ENCODE assay signal across 1 cellular context in genomic region chr22:39174498-39175120, GRCh38.
TF ChIP-seq lines count a peak whose summit lies in the region.

No MANE protein-coding gene starts in this region.

TF ChIP-seq in HepG2, 621 proteins besides CTCF, POLR2A, EP300 and RAD21 (continued from another document and continues in another):
- TF ChIP-seq, protein P1, sequence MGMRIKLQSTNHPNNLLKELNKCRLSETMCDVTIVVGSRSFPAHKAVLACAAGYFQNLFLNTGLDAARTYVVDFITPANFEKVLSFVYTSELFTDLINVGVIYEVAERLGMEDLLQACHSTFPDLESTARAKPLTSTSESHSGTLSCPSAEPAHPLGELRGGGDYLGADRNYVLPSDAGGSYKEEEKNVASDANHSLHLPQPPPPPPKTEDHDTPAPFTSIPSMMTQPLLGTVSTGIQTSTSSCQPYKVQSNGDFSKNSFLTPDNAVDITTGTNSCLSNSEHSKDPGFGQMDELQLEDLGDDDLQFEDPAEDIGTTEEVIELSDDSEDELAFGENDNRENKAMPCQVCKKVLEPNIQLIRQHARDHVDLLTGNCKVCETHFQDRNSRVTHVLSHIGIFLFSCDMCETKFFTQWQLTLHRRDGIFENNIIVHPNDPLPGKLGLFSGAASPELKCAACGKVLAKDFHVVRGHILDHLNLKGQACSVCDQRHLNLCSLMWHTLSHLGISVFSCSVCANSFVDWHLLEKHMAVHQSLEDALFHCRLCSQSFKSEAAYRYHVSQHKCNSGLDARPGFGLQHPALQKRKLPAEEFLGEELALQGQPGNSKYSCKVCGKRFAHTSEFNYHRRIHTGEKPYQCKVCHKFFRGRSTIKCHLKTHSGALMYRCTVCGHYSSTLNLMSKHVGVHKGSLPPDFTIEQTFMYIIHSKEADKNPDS (CRISPR knock-in tag; IDR thresholded peaks at IDR 0.05), result no peak
- TF ChIP-seq ZNF207 (IDR thresholded peaks at IDR 0.05; ENCODE audit: borderline replicate concordance) (no peak), MTF2 (CRISPR knock-in tag; IDR thresholded peaks at IDR 0.05; ENCODE audit: borderline replicate concordance) (no peak), GZF1 (CRISPR knock-in tag; IDR thresholded peaks at IDR 0.05) (no peak), KMT2A (CRISPR knock-in tag; IDR thresholded peaks at IDR 0.05) (no peak), GATA4 (IDR thresholded peaks at IDR 0.05; ENCODE audit: borderline replicate concordance, low read depth) (no peak; the same call in 1 of the 2 replicates), MIER3 (CRISPR knock-in tag; IDR thresholded peaks at IDR 0.05; ENCODE audit: borderline replicate concordance) (peak; percentile 81; the same call in 1 of the 2 replicates), ZNF17 (CRISPR knock-in tag; IDR thresholded peaks at IDR 0.05) (no peak), PITX1 (CRISPR knock-in tag; IDR thresholded peaks at IDR 0.05) (peak; percentile 69; the same call in 1 of the 2 replicates), HDAC6 (IDR thresholded peaks at IDR 0.05; ENCODE audit: low read depth, low read length) (no peak), GABPB1 (CRISPR knock-in tag; IDR thresholded peaks at IDR 0.05) (peak; percentile 70; the same call in 1 of the 2 replicates), TMF1 (CRISPR knock-in tag; IDR thresholded peaks at IDR 0.05; ENCODE audit: low read depth) (no peak), ZSCAN21 (CRISPR knock-in tag; IDR thresholded peaks at IDR 0.05; ENCODE audit: borderline replicate concordance) (no peak), ZNF570 (CRISPR knock-in tag; IDR thresholded peaks at IDR 0.05; ENCODE audit: borderline replicate concordance) (no peak), KLF11 (CRISPR knock-in tag; IDR thresholded peaks at IDR 0.05) (peak; percentile 66; the same call in 1 of the 2 replicates), PAF1 (CRISPR knock-in tag; IDR thresholded peaks at IDR 0.05) (no peak), SP5 (CRISPR knock-in tag; IDR thresholded peaks at IDR 0.05; ENCODE audit: borderline replicate concordance, low read depth) (0 out of 2 replicates have a peak, but pooled peaks have one; percentile 37), HNRNPK (IDR thresholded peaks at IDR 0.05; ENCODE audit: low read depth, low read length, poor library complexity, severe bottlenecking) (no peak), KLF15 (CRISPR knock-in tag; IDR thresholded peaks at IDR 0.05; ENCODE audit: borderline replicate concordance) (no peak), SCMH1 (CRISPR knock-in tag; IDR thresholded peaks at IDR 0.05; ENCODE audit: borderline replicate concordance) (no peak), ZNF350 (CRISPR knock-in tag; IDR thresholded peaks at IDR 0.05; ENCODE audit: borderline replicate concordance, low read depth) (no peak; the same call in 1 of the 2 replicates), ZNF567 (CRISPR knock-in tag; IDR thresholded peaks at IDR 0.05; ENCODE audit: borderline replicate concordance) (no peak), BORCS8-MEF2B (CRISPR knock-in tag; IDR thresholded peaks at IDR 0.05) (no peak), ZNF781 (CRISPR knock-in tag; IDR thresholded peaks at IDR 0.05; ENCODE audit: borderline replicate concordance, not compliant biosample characterization) (no peak), SPEN (CRISPR knock-in tag; IDR thresholded peaks at IDR 0.05; ENCODE audit: low read depth) (0 out of 2 replicates have a peak, but pooled peaks have one; percentile 74), ZFP41 (CRISPR knock-in tag; IDR thresholded peaks at IDR 0.05; ENCODE audit: borderline replicate concordance) (no peak), SRSF4 (IDR thresholded peaks at IDR 0.05; ENCODE audit: low read depth, low read length, poor library complexity, severe bottlenecking) (no peak), ZNF580 (CRISPR knock-in tag; IDR thresholded peaks at IDR 0.05; ENCODE audit: borderline replicate concordance, low read depth) (no peak), HNF1A (IDR thresholded peaks at IDR 0.05; ENCODE audit: low read depth) (peak; percentile 55), HNF1A (CRISPR knock-in tag; IDR thresholded peaks at IDR 0.05; ENCODE audit: borderline replicate concordance) (peak; percentile 81; the same call in 1 of the 2 replicates), MAFG (CRISPR knock-in tag; IDR thresholded peaks at IDR 0.05) (no peak), EZH2 (conservative IDR thresholded peaks at IDR 0.05; ENCODE audit: low read depth, low read length) (no peak), ZSCAN31 (CRISPR knock-in tag; IDR thresholded peaks at IDR 0.05; ENCODE audit: low read depth) (no peak)
- TF ChIP-seq, protein P2, sequence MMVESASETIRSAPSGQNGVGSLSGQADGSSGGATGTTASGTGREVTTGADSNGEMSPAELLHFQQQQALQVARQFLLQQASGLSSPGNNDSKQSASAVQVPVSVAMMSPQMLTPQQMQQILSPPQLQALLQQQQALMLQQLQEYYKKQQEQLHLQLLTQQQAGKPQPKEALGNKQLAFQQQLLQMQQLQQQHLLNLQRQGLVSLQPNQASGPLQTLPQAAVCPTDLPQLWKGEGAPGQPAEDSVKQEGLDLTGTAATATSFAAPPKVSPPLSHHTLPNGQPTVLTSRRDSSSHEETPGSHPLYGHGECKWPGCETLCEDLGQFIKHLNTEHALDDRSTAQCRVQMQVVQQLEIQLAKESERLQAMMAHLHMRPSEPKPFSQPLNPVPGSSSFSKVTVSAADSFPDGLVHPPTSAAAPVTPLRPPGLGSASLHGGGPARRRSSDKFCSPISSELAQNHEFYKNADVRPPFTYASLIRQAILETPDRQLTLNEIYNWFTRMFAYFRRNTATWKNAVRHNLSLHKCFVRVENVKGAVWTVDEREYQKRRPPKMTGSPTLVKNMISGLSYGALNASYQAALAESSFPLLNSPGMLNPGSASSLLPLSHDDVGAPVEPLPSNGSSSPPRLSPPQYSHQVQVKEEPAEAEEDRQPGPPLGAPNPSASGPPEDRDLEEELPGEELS (CRISPR knock-in tag; IDR thresholded peaks at IDR 0.05), result peak; percentile 99
- TF ChIP-seq, protein P3, sequence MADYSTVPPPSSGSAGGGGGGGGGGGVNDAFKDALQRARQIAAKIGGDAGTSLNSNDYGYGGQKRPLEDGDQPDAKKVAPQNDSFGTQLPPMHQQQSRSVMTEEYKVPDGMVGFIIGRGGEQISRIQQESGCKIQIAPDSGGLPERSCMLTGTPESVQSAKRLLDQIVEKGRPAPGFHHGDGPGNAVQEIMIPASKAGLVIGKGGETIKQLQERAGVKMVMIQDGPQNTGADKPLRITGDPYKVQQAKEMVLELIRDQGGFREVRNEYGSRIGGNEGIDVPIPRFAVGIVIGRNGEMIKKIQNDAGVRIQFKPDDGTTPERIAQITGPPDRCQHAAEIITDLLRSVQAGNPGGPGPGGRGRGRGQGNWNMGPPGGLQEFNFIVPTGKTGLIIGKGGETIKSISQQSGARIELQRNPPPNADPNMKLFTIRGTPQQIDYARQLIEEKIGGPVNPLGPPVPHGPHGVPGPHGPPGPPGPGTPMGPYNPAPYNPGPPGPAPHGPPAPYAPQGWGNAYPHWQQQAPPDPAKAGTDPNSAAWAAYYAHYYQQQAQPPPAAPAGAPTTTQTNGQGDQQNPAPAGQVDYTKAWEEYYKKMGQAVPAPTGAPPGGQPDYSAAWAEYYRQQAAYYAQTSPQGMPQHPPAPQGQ (CRISPR knock-in tag; IDR thresholded peaks at IDR 0.05; ENCODE audit: borderline replicate concordance), result no peak
- TF ChIP-seq, protein P4, sequence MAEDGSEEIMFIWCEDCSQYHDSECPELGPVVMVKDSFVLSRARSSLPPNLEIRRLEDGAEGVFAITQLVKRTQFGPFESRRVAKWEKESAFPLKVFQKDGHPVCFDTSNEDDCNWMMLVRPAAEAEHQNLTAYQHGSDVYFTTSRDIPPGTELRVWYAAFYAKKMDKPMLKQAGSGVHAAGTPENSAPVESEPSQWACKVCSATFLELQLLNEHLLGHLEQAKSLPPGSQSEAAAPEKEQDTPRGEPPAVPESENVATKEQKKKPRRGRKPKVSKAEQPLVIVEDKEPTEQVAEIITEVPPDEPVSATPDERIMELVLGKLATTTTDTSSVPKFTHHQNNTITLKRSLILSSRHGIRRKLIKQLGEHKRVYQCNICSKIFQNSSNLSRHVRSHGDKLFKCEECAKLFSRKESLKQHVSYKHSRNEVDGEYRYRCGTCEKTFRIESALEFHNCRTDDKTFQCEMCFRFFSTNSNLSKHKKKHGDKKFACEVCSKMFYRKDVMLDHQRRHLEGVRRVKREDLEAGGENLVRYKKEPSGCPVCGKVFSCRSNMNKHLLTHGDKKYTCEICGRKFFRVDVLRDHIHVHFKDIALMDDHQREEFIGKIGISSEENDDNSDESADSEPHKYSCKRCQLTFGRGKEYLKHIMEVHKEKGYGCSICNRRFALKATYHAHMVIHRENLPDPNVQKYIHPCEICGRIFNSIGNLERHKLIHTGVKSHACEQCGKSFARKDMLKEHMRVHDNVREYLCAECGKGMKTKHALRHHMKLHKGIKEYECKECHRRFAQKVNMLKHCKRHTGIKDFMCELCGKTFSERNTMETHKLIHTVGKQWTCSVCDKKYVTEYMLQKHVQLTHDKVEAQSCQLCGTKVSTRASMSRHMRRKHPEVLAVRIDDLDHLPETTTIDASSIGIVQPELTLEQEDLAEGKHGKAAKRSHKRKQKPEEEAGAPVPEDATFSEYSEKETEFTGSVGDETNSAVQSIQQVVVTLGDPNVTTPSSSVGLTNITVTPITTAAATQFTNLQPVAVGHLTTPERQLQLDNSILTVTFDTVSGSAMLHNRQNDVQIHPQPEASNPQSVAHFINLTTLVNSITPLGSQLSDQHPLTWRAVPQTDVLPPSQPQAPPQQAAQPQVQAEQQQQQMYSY (CRISPR knock-in tag; IDR thresholded peaks at IDR 0.05), result no peak
- TF ChIP-seq, protein P5, sequence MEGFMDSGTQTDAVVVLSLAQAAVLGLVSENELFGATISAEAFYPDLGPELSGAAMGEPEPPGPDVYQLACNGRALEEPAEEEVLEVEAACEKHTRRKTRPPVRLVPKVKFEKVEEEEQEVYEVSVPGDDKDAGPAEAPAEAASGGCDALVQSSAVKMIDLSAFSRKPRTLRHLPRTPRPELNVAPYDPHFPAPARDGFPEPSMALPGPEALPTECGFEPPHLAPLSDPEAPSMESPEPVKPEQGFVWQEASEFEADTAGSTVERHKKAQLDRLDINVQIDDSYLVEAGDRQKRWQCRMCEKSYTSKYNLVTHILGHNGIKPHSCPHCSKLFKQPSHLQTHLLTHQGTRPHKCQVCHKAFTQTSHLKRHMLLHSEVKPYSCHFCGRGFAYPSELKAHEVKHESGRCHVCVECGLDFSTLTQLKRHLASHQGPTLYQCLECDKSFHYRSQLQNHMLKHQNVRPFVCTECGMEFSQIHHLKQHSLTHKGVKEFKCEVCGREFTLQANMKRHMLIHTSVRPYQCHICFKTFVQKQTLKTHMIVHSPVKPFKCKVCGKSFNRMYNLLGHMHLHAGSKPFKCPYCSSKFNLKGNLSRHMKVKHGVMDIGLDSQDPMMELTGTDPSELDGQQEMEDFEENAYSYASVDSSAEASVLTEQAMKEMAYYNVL (CRISPR knock-in tag; IDR thresholded peaks at IDR 0.05; ENCODE audit: borderline replicate concordance), result 0 out of 2 replicates have a peak, but pooled peaks have one; percentile 22
- TF ChIP-seq, protein P6, sequence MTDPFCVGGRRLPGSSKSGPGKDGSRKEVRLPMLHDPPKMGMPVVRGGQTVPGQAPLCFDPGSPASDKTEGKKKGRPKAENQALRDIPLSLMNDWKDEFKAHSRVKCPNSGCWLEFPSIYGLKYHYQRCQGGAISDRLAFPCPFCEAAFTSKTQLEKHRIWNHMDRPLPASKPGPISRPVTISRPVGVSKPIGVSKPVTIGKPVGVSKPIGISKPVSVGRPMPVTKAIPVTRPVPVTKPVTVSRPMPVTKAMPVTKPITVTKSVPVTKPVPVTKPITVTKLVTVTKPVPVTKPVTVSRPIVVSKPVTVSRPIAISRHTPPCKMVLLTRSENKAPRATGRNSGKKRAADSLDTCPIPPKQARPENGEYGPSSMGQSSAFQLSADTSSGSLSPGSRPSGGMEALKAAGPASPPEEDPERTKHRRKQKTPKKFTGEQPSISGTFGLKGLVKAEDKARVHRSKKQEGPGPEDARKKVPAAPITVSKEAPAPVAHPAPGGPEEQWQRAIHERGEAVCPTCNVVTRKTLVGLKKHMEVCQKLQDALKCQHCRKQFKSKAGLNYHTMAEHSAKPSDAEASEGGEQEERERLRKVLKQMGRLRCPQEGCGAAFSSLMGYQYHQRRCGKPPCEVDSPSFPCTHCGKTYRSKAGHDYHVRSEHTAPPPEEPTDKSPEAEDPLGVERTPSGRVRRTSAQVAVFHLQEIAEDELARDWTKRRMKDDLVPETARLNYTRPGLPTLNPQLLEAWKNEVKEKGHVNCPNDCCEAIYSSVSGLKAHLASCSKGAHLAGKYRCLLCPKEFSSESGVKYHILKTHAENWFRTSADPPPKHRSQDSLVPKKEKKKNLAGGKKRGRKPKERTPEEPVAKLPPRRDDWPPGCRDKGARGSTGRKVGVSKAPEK (CRISPR knock-in tag; IDR thresholded peaks at IDR 0.05; ENCODE audit: borderline replicate concordance), result no peak
